Comparison of ENCODE assay signal across 1 cellular context in the genomic region with DNA sequence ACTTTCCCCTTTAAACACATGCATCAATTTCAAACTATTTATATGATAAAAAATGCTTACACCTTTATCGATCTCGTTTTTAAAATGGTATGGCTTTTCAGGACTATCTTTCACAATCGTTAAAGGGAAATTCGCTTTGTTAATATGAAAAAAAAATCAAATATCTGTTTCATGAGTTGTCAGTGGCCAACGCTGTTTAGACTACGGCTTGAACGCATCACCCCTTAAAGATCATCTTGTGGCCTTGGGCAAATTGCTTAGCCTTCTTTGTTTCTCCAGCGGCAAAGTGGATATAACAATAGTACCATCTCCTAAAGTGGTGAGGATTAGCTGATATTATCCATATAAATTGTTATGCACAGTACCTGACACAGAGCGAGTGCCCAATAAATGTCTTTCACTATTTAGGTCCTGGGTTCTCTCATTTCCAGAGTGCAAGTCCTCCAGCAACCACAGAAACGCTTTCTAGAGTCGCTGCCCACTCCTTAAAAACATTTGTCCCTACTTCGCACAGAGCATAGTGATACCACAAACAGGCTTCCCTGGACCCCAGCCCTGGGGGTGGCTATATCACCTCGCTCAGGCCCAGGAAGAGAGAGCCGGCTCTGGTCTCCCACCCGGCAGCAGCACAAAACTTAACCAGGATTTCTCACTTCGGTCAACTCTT.
TF ChIP-seq lines count a peak whose summit lies in the region.

No MANE protein-coding gene starts in this region.

TF ChIP-seq in GM12878, 131 proteins besides CTCF, POLR2A, EP300 and RAD21 (continued from another document):
- TF ChIP-seq, protein P1, sequence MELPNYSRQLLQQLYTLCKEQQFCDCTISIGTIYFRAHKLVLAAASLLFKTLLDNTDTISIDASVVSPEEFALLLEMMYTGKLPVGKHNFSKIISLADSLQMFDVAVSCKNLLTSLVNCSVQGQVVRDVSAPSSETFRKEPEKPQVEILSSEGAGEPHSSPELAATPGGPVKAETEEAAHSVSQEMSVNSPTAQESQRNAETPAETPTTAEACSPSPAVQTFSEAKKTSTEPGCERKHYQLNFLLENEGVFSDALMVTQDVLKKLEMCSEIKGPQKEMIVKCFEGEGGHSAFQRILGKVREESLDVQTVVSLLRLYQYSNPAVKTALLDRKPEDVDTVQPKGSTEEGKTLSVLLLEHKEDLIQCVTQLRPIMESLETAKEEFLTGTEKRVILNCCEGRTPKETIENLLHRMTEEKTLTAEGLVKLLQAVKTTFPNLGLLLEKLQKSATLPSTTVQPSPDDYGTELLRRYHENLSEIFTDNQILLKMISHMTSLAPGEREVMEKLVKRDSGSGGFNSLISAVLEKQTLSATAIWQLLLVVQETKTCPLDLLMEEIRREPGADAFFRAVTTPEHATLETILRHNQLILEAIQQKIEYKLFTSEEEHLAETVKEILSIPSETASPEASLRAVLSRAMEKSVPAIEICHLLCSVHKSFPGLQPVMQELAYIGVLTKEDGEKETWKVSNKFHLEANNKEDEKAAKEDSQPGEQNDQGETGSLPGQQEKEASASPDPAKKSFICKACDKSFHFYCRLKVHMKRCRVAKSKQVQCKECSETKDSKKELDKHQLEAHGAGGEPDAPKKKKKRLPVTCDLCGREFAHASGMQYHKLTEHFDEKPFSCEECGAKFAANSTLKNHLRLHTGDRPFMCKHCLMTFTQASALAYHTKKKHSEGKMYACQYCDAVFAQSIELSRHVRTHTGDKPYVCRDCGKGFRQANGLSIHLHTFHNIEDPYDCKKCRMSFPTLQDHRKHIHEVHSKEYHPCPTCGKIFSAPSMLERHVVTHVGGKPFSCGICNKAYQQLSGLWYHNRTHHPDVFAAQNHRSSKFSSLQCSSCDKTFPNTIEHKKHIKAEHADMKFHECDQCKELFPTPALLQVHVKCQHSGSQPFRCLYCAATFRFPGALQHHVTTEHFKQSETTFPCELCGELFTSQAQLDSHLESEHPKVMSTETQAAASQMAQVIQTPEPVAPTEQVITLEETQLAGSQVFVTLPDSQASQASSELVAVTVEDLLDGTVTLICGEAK (IDR thresholded peaks at IDR 0.05; ENCODE audit: borderline replicate concordance): 0 out of 2 replicates have a peak, but pooled peaks have one; percentile 28
